ENCODE assay signal across 7 cellular contexts in genomic region chr2:158006961-158007664, GRCh38.
DNase-seq lines count a peak whose midpoint lies in the region; ATAC-seq and TF ChIP-seq lines count a peak whose summit lies in the region.

No MANE protein-coding gene starts in this region.

- H2AK5ac ChIP-seq in mesendoderm (ENCODE audit: low read length): no peak overlapping the region

- no peak overlapping the region for H2BK15ac ChIP-seq in mesendoderm (replicated peaks; ENCODE audit: low read depth)

- DNase-seq in GM12865 (ENCODE audit: low read depth) (peak; percentile 35), Panc1 (ENCODE audit: low read depth, low spot score) (no peak), mesendoderm (peak; percentile 71), NCI-H526 treated with DMSO at 0.1 percent for 48 hours (lab: John Stamatoyannopoulos, UW) (no peak), gastrocnemius medialis (no peak)

- no peak overlapping the region for H3K9ac ChIP-seq in mesendoderm (ENCODE audit: low read length)

- ATAC-seq in HG03159 (IDR thresholded peaks at IDR 0.05; ENCODE audit: unreplicated experiment) (peak; percentile 47), Panc1 (no peak; the same call in 1 of the 2 replicates), HG03045 (IDR thresholded peaks at IDR 0.05; ENCODE audit: unreplicated experiment) (no peak), gastrocnemius medialis (no peak)

- H3K27ac ChIP-seq in Panc1 (ENCODE audit: low read length) (no peak overlapping the region), mesendoderm (ENCODE audit: low read depth, low read length) (no peak overlapping the region), gastrocnemius medialis (no peak overlapping the region)

- no peak overlapping the region for H4K5ac ChIP-seq in mesendoderm (ENCODE audit: low read length)

- no peak overlapping the region for H2BK120ac ChIP-seq in mesendoderm (ENCODE audit: low read depth, low read length)

- H3K56ac ChIP-seq in mesendoderm (ENCODE audit: low read length): no peak overlapping the region

- no peak overlapping the region for H4K8ac ChIP-seq in mesendoderm (ENCODE audit: low read depth, low read length)

- in situ Hi-C loops in Panc1 (cut with HindIII; ENCODE audit: low pct_unique_long_range_greater_than_20kb, low sequenced_read_pairs): no loop called here
- in situ Hi-C loops in gastrocnemius medialis (cut with MboI; ENCODE audit: low sequenced_read_pairs in 4 of 4): loop anchor here (5.0 to 25.0 kb wide), 6 partner anchors 232 to 695 kb away; partner anchors contain the start of gene ERMN (in 2 of the 4)

- H3K23ac ChIP-seq in mesendoderm (ENCODE audit: low read length): no peak overlapping the region

- H3K79me1 ChIP-seq in mesendoderm (ENCODE audit: low read length): no peaks in the 10 kb centered on the region

- CTCF ChIA-PET in Panc1 (lab: Charles Lee): interaction anchor here (0.7 kb wide), 1 partner anchor 567 kb away, joined by 4 read pairs; no protein-coding TSS in a partner anchor

- no peak overlapping the region for H3K4me2 ChIP-seq in mesendoderm (ENCODE audit: low read length)

- H3K4ac ChIP-seq in mesendoderm (ENCODE audit: low read depth, low read length): no peak overlapping the region

- H2BK5ac ChIP-seq in mesendoderm (ENCODE audit: low read length): no peak overlapping the region

- H3K18ac ChIP-seq in mesendoderm (ENCODE audit: low read length): no peak overlapping the region

- H3K27me3 ChIP-seq in Panc1 (ENCODE audit: control insufficient read depth, insufficient read depth, low read length): 0 out of 2 replicates have a peak, but pooled peaks cover 5% of the 10 kb centered on the region
- H3K27me3 ChIP-seq in mesendoderm (ENCODE audit: insufficient read depth, low read length, poor library complexity): no peaks in the 10 kb centered on the region
- H3K27me3 ChIP-seq in gastrocnemius medialis: no peaks in the 10 kb centered on the region

- no CpG with 5 or more reads among the region's 8 CpGs for WGBS in mesendoderm (ENCODE audit: extremely low coverage, insufficient coverage, low lambda C conversion rate)

- BruUV-seq in Panc1 (replicated peaks; lab: Mats Ljungman, UMichigan): no TSS peak

- H3K4me3 ChIP-seq in GM12865 (ENCODE audit: low read depth, low read length) (no peak overlapping the region), Panc1 (ENCODE audit: low read depth in 2 of 2, low read length in 2 of 2) (no peak overlapping the region), mesendoderm (ENCODE audit: low read length) (no peak overlapping the region), gastrocnemius medialis (no peak overlapping the region)

- intact Hi-C loops in Panc1 (cut with micrococcal nuclease; ENCODE audit: unreplicated experiment) (no loop called here), gastrocnemius medialis (cut with DNase I; ENCODE audit: low total_unique reads) (no loop called here)

- H3K79me2 ChIP-seq in mesendoderm (ENCODE audit: control insufficient read depth, insufficient read depth, low read length): no peaks in the 10 kb centered on the region

- H3K9me3 ChIP-seq in Panc1 (ENCODE audit: control insufficient read depth, insufficient read depth, low read depth, low read length) (no peaks in the 10 kb centered on the region), gastrocnemius medialis (no peaks in the 10 kb centered on the region)

- H3K36me3 ChIP-seq in Panc1 (ENCODE audit: control insufficient read depth, insufficient read depth, low read length) (no peaks in the 10 kb centered on the region), mesendoderm (ENCODE audit: control insufficient read depth, insufficient read depth, low read length) (no peaks in the 10 kb centered on the region), gastrocnemius medialis (no peaks in the 10 kb centered on the region)

- no peak for TF ChIP-seq CTCF in GM12865 (IDR thresholded peaks at IDR 0.05; ENCODE audit: insufficient read depth, low read depth, low read length, missing control alignments)
- TF ChIP-seq CTCF in Panc1 (IDR thresholded peaks at IDR 0.05): peak; percentile 14; the same call in 1 of the 2 replicates
- TF ChIP-seq CTCF in gastrocnemius medialis (IDR thresholded peaks at IDR 0.05 in 4 of 5, conservative IDR thresholded peaks at IDR 0.05 in 1 of 5): no peak

- POLR2A ChIA-PET in Panc1 (lab: Charles Lee): no interaction called here

- no peak for TF ChIP-seq POLR2A in gastrocnemius medialis (IDR thresholded peaks at IDR 0.05)

- H3K4me1 ChIP-seq in Panc1 (ENCODE audit: control insufficient read depth, insufficient read depth, low read length): no peaks in the 10 kb centered on the region
- peaks cover 1% of the 10 kb centered on the region for H3K4me1 ChIP-seq in mesendoderm (ENCODE audit: control insufficient read depth, low read depth, low read length)
- H3K4me1 ChIP-seq in gastrocnemius medialis: peaks cover 4 to 6% of the 10 kb centered on the region in 2 donors

Comparison
In these comparisons a context has a peak if more than half of its experiments do, and no peak if none do; other contexts are left out.
1. DNase-seq: peak in GM12865 (single experiment) and mesendoderm (single experiment); none in Panc1 (single experiment), NCI-H526 treated with DMSO at 0.1 percent for 48 hours (single experiment) and gastrocnemius medialis (0 of 2).